Comparison of ENCODE assay signal across 27 cellular contexts in the genomic region with DNA sequence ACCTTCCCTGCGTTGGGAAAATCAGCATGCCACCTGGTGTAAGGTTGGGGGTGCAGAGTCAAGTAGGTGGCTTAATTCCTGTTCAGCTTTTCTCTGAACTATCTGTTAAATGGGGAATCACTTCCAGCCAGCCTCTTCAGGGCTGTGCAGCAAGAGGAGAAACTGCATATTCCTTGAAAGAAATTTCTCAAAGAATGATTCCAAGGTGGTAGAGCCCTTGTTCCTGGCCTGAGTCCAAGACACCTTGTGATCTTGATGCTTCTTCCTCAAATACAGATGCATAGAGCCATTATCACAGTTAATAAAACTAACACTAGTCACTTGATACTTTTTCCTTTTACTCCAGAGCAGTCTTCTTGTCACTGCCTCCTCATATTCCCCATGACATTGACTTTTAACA. TPM values are rescaled to one million over a fixed set of nuclear protein-coding genes. Genes with fewer than 3 reads are reported as not detected.
DNase-seq lines count a peak whose midpoint lies in the region; ATAC-seq, FAIRE-seq and TF ChIP-seq lines count a peak whose summit lies in the region.
"Had no signal": no experiment of that assay in that cellular context is flagged by ENCODE, and none has a peak within 500 bp of the region (broad histone marks: within the 10 kb centered on the region; RNA-seq: fewer than 3 reads in every experiment).

No MANE protein-coding gene starts in this region.

- H3K27me3 ChIP-seq in astrocyte (ENCODE audit: insufficient read depth, low read length) (no peaks in the 10 kb centered on the region), left ventricle myocardium inferior (ENCODE audit: low read depth) (no peaks in the 10 kb centered on the region)
- H3K27me3 ChIP-seq: heart right ventricle, transverse colon had no signal

- no peak overlapping the region for H2AFZ ChIP-seq in astrocyte (ENCODE audit: low read depth, low read length)

- peak overlapping the region; percentile 47 for H3K4me3 Mint-ChIP-seq in T-helper 1 cell treated with Interleukin-12 subunit alpha and Interleukin-12 subunit beta and Interleukin-4 antibody, amounts not matched to agents 30 μg/mL and 1 μg/mL, for 36 hours
- peak overlapping the region; percentile 60 for H3K4me3 Mint-ChIP-seq in stimulated activated naive CD8-positive, alpha-beta T cell treated with anti-CD3 and anti-CD28 coated beads, Interleukin-15, Interleukin-2, amounts not matched to agents 100 ng/mL and 50 ng/mL, for 24 hours
- no peak overlapping the region for H3K4me3 Mint-ChIP-seq in astrocyte (ENCODE audit: unreplicated experiment)
- H3K4me3 Mint-ChIP-seq: B cell; endodermal cell; immature natural killer cell; stimulated activated memory B cell treated with anti-CD40 and anti-IgM and Interleukin-4, amounts not matched to agents 10 μg/mL and 1 μg/mL and 100 μg/mL, for 72 hours had no signal

- TF ChIP-seq CTCF in astrocyte (IDR thresholded peaks at IDR 0.05; ENCODE audit: insufficient read depth, low read depth, low read length), result no peak
- TF ChIP-seq CTCF in left ventricle myocardium inferior (IDR thresholded peaks at IDR 0.05; ENCODE audit: borderline replicate concordance), result no peak

- no peak for FAIRE-seq in astrocyte (lab: Jason Lieb, UNC)
- FAIRE-seq: colon had no signal

- H3K27ac ChIP-seq in astrocyte (ENCODE audit: low read depth, low read length), result no peak overlapping the region
- H3K27ac ChIP-seq in left ventricle myocardium inferior (replicated peaks), result no peak overlapping the region
- H3K27ac ChIP-seq: heart right ventricle, SK-N-MC, transverse colon had no signal

- H3K79me2 ChIP-seq in astrocyte (ENCODE audit: insufficient read depth, low read length), result peaks cover 77% of the 10 kb centered on the region

- H3K9me3 Mint-ChIP-seq in T-helper 1 cell treated with Interleukin-12 subunit alpha and Interleukin-12 subunit beta and Interleukin-4 antibody, amounts not matched to agents 30 μg/mL and 1 μg/mL, for 36 hours, result no peaks in the 10 kb centered on the region
- no peaks in the 10 kb centered on the region for H3K9me3 Mint-ChIP-seq in stimulated activated naive CD8-positive, alpha-beta T cell treated with anti-CD3 and anti-CD28 coated beads, Interleukin-15, Interleukin-2, amounts not matched to agents 100 ng/mL and 50 ng/mL, for 24 hours
- H3K9me3 Mint-ChIP-seq in astrocyte (ENCODE audit: unreplicated experiment), result no peaks in the 10 kb centered on the region
- H3K9me3 Mint-ChIP-seq: endodermal cell; immature natural killer cell; stimulated activated memory B cell treated with anti-CD40 and anti-IgM and Interleukin-4, amounts not matched to agents 10 μg/mL and 1 μg/mL and 100 μg/mL, for 72 hours had no signal

- peaks cover 58% of the 10 kb centered on the region for H3K36me3 Mint-ChIP-seq in T-helper 1 cell treated with Interleukin-12 subunit alpha and Interleukin-12 subunit beta and Interleukin-4 antibody, amounts not matched to agents 30 μg/mL and 1 μg/mL, for 36 hours (ENCODE audit: low read depth)
- peaks cover 84% of the 10 kb centered on the region for H3K36me3 Mint-ChIP-seq in stimulated activated naive CD8-positive, alpha-beta T cell treated with anti-CD3 and anti-CD28 coated beads, Interleukin-15, Interleukin-2, amounts not matched to agents 100 ng/mL and 50 ng/mL, for 24 hours (ENCODE audit: low read depth)
- H3K36me3 Mint-ChIP-seq in astrocyte (ENCODE audit: low read depth, unreplicated experiment), result peaks cover 36% of the 10 kb centered on the region

- H3K4me1 ChIP-seq in astrocyte (ENCODE audit: insufficient read depth, low read length) (peaks cover 19% of the 10 kb centered on the region), left ventricle myocardium inferior (peaks cover 69% of the 10 kb centered on the region)

- H3K27ac Mint-ChIP-seq in T-helper 1 cell treated with Interleukin-12 subunit alpha and Interleukin-12 subunit beta and Interleukin-4 antibody, amounts not matched to agents 30 μg/mL and 1 μg/mL, for 36 hours, result peak overlapping the region; percentile 13
- peak overlapping the region; percentile 65 for H3K27ac Mint-ChIP-seq in stimulated activated naive CD8-positive, alpha-beta T cell treated with anti-CD3 and anti-CD28 coated beads, Interleukin-15, Interleukin-2, amounts not matched to agents 100 ng/mL and 50 ng/mL, for 24 hours
- peak overlapping the region; percentile 66 for H3K27ac Mint-ChIP-seq in astrocyte (ENCODE audit: unreplicated experiment)
- H3K27ac Mint-ChIP-seq: B cell; endodermal cell; stimulated activated memory B cell treated with anti-CD40 and anti-IgM and Interleukin-4, amounts not matched to agents 10 μg/mL and 1 μg/mL and 100 μg/mL, for 72 hours had no signal

- no peak for ATAC-seq in stimulated activated naive CD8-positive, alpha-beta T cell treated with anti-CD3 and anti-CD28 coated beads, Interleukin-15, Interleukin-2, amounts not matched to agents 100 U/mL and 50 U/mL, for 24 hours
- ATAC-seq: heart right ventricle; stimulated activated memory B cell treated with anti-CD40 and anti-IgM and Interleukin-4, amounts not matched to agents 10 μg/mL and 1 μg/mL and 100 μg/mL, for 72 hours had no signal

- no peaks in the 10 kb centered on the region for H3K27me3 Mint-ChIP-seq in T-helper 1 cell treated with Interleukin-12 subunit alpha and Interleukin-12 subunit beta and Interleukin-4 antibody, amounts not matched to agents 30 μg/mL and 1 μg/mL, for 36 hours (ENCODE audit: low read depth)
- H3K27me3 Mint-ChIP-seq in stimulated activated naive CD8-positive, alpha-beta T cell treated with anti-CD3 and anti-CD28 coated beads, Interleukin-15, Interleukin-2, amounts not matched to agents 100 ng/mL and 50 ng/mL, for 24 hours, result no peaks in the 10 kb centered on the region
- H3K27me3 Mint-ChIP-seq in astrocyte (ENCODE audit: low read depth, unreplicated experiment), result no peaks in the 10 kb centered on the region
- H3K27me3 Mint-ChIP-seq: B cell; stimulated activated memory B cell treated with anti-CD40 and anti-IgM and Interleukin-4, amounts not matched to agents 10 μg/mL and 1 μg/mL and 100 μg/mL, for 72 hours had no signal

- DNase-seq in T-helper 1 cell (no peak), astrocyte (ENCODE audit: low read depth) (no peak), nucleus accumbens (lab: John Stamatoyannopoulos, UW) (no peak), occipital lobe (lab: John Stamatoyannopoulos, UW) (no peak), left ventricle myocardium inferior (no peak)
- no peak for DNase-seq in stimulated activated naive CD8-positive, alpha-beta T cell treated with anti-CD3 and anti-CD28 coated beads, Interleukin-15, Interleukin-2, amounts not matched to agents 100 U/mL and 50 U/mL, for 24 hours
- DNase-seq: 8988T; activated effector memory CD4-positive, alpha-beta T cell treated with Interleukin-2 at 50 U/mL for 16 hours; endodermal cell; heart right ventricle; immature natural killer cell; NCI-H1048; NCI-H2029 treated with DMSO at 0.1 percent for 48 hours; NCI-H446 treated with DMSO at 0.1 percent for 48 hours; NK-92 treated with Interleukin-12 subunit alpha and Interleukin-12 subunit beta, amount 100 ng/mL, for 24 hours; retina; stimulated activated CD4-positive, alpha-beta T cell treated with anti-CD3 and anti-CD28 coated beads, Interleukin-15, amount 100 ng/mL, for 24 hours; transverse colon had no signal

- H3K4me1 Mint-ChIP-seq in T-helper 1 cell treated with Interleukin-12 subunit alpha and Interleukin-12 subunit beta and Interleukin-4 antibody, amounts not matched to agents 30 μg/mL and 1 μg/mL, for 36 hours (ENCODE audit: low read depth), result peaks cover 44% of the 10 kb centered on the region
- peaks cover 60% of the 10 kb centered on the region for H3K4me1 Mint-ChIP-seq in stimulated activated naive CD8-positive, alpha-beta T cell treated with anti-CD3 and anti-CD28 coated beads, Interleukin-15, Interleukin-2, amounts not matched to agents 100 ng/mL and 50 ng/mL, for 24 hours (ENCODE audit: low read depth)
- H3K4me1 Mint-ChIP-seq in astrocyte (ENCODE audit: low read depth, unreplicated experiment), result peaks cover 39% of the 10 kb centered on the region

- H3K9me3 ChIP-seq in astrocyte (ENCODE audit: insufficient read depth, low read depth, low read length) (no peaks in the 10 kb centered on the region), left ventricle myocardium inferior (replicated peaks) (no peaks in the 10 kb centered on the region)
- H3K9me3 ChIP-seq: heart right ventricle, transverse colon had no signal

- peaks cover 46% of the 10 kb centered on the region for H3K36me3 ChIP-seq in astrocyte (ENCODE audit: insufficient read depth, low read length)
- H3K36me3 ChIP-seq in left ventricle myocardium inferior, result peaks cover 83% of the 10 kb centered on the region

- peaks cover 77% of the 10 kb centered on the region for H4K20me1 ChIP-seq in astrocyte (ENCODE audit: insufficient read depth, low read length)

- H3K4me3 ChIP-seq in astrocyte (ENCODE audit: insufficient read depth, low read depth, low read length) (no peak overlapping the region), left ventricle myocardium inferior (no peak overlapping the region)
- H3K4me3 ChIP-seq: heart right ventricle, SK-N-MC, transverse colon had no signal

- H3K4me2 ChIP-seq in astrocyte (ENCODE audit: low read length), result peak overlapping the region; percentile 50

- intact Hi-C loops in left ventricle myocardium inferior (cut with micrococcal nuclease), result no loop called here

- no peak overlapping the region for H3K9ac ChIP-seq in astrocyte (ENCODE audit: low read length)

RNA-seq across cellular contexts. Expression of gene TXLNA, which starts 5.2 kb away (rescaled TPM):
- total RNA-seq in astrocyte, result 65.8 and 66.6 TPM in 2 replicates
- total RNA-seq in occipital lobe, result 21.1 TPM
- total RNA-seq in left ventricle myocardium inferior, result 17.2 TPM

RNA-seq across cellular contexts. Expression of gene CCDC28B, which starts 15.8 kb away (rescaled TPM):
- 16.0 and 19.2 TPM in 2 replicates for total RNA-seq in astrocyte
- 31.7 TPM for total RNA-seq in occipital lobe
- total RNA-seq in left ventricle myocardium inferior, result 16.7 TPM

RNA-seq across cellular contexts. Expression of gene IQCC, which starts 20.8 kb away (rescaled TPM):
- total RNA-seq in astrocyte (0.87 and 1.0 TPM in 2 replicates), occipital lobe (2.3 TPM), left ventricle myocardium inferior (0.71 TPM)

RNA-seq across cellular contexts. Expression of gene DCDC2B, which starts 24.2 kb away (rescaled TPM):
- total RNA-seq in astrocyte (not detected in 2 replicates), occipital lobe (not detected), left ventricle myocardium inferior (not detected)
- total RNA-seq: B cell, endodermal cell, heart right ventricle, liver, mononuclear cell, RPMI7951, transverse colon had no signal

RNA-seq across cellular contexts. Expression of gene TMEM234, which starts 37.5 kb away (rescaled TPM):
- total RNA-seq in astrocyte, result 16.7 and 17.3 TPM in 2 replicates
- 9.8 TPM for total RNA-seq in occipital lobe
- 10.9 TPM for total RNA-seq in left ventricle myocardium inferior

Comparison
In these comparisons a context has a peak if more than half of its experiments do, and no peak if none do; other contexts are left out.
1. H3K27ac Mint-ChIP-seq: peak in every context shown above with its lines; median percentile 66 in astrocyte; 65 in stimulated activated naive CD8-positive, alpha-beta T cell treated with anti-CD3 and anti-CD28 coated beads, Interleukin-15, Interleukin-2, amounts not matched to agents 100 ng/mL and 50 ng/mL, for 24 hours; 13 in T-helper 1 cell treated with Interleukin-12 subunit alpha and Interleukin-12 subunit beta and Interleukin-4 antibody, amounts not matched to agents 30 μg/mL and 1 μg/mL, for 36 hours.